14 cellular contexts compared by ENCODE assay signal in genomic region chr14:60350366-60350720, GRCh38.
A peak's percentile ranks its signal among the peaks of the same experiment; 100 is the strongest.
DNase-seq lines count a peak whose midpoint lies in the region; ATAC-seq, FAIRE-seq and TF ChIP-seq lines count a peak whose summit lies in the region.
"Had no signal": no experiment of that assay in that cellular context is flagged by ENCODE, and none has a peak within 500 bp of the region (broad histone marks: within the 10 kb centered on the region; RNA-seq: fewer than 3 reads in every experiment).

No MANE protein-coding gene starts in this region.

- peak overlapping the region; percentile 75 for H3K4me2 ChIP-seq in DOHH2 (ENCODE audit: low read length)
- H3K4me2 ChIP-seq in Loucy (ENCODE audit: low read depth, low read length, poor library complexity, severe bottlenecking) = no peak overlapping the region

- DNase-seq in choroid plexus epithelial cell (ENCODE audit: low read depth) = peak; percentile 2
- peak; percentile 35 for DNase-seq in myocyte (ENCODE audit: low read depth)
- DNase-seq in small intestine = no peak
- DNase-seq in NCI-H524 treated with DMSO at 0.1 percent for 48 hours (lab: John Stamatoyannopoulos, UW) = no peak
- DNase-seq in HPDE6-E6E7 (ENCODE audit: extremely low spot score) = no peak
- DNase-seq: MG63; stimulated activated CD4-positive, alpha-beta T cell treated with anti-CD3 and anti-CD28 coated beads, Interleukin-4, amount 100 ng/mL, for 1 hour; stimulated activated naive B cell treated with anti-CD40 and anti-IgM and Interleukin-4, amounts not matched to agents 10 μg/mL and 1 μg/mL and 100 μg/mL, for 72 hours had no signal

- no peak for ATAC-seq in HG03280 (IDR thresholded peaks at IDR 0.05; ENCODE audit: unreplicated experiment)

- peak overlapping the region; percentile 94 for H3K27ac ChIP-seq in DOHH2 (ENCODE audit: low read depth, low read length)
- no peak overlapping the region for H3K27ac ChIP-seq in small intestine (ENCODE audit: low read depth in 1 of 2, low read length in 1 of 2)
- H3K27ac ChIP-seq: pancreas, RWPE1 had no signal

- TF ChIP-seq CTCF in DOHH2 (IDR thresholded peaks at IDR 0.05; ENCODE audit: low read depth, low read length, poor library complexity, severe bottlenecking) (no peak), Loucy (conservative IDR thresholded peaks at IDR 0.05; ENCODE audit: low read length) (no peak), choroid plexus epithelial cell (conservative IDR thresholded peaks at IDR 0.05; ENCODE audit: low read depth, low read length) (no peak)

- 33 to 55% (median 41%) methylated on average over 5 of the region's 5 CpGs for WGBS in small intestine, 3 donors

- no peak for FAIRE-seq in small intestine (lab: Jason Lieb, UNC)
- FAIRE-seq: GM12878 had no signal

- no peaks in the 10 kb centered on the region for H3K9me3 ChIP-seq in DOHH2 (ENCODE audit: control insufficient read depth, insufficient read depth, low read length)
- H3K9me3 ChIP-seq in Loucy (ENCODE audit: insufficient read depth, low read depth, low read length) = no peaks in the 10 kb centered on the region
- no peaks in the 10 kb centered on the region for H3K9me3 ChIP-seq in small intestine (ENCODE audit: control insufficient read depth, low read depth)
- H3K9me3 ChIP-seq: MG63, pancreas had no signal

- peak overlapping the region; percentile 35; the same call in 1 of the 2 replicates for H2AFZ ChIP-seq in Loucy (ENCODE audit: low read length)

- H4K20me1 ChIP-seq in DOHH2 (ENCODE audit: control insufficient read depth, insufficient read depth, low read depth, low read length) = no peaks in the 10 kb centered on the region
- no peaks in the 10 kb centered on the region for H4K20me1 ChIP-seq in Loucy (ENCODE audit: insufficient read depth, low read length, poor library complexity, severe bottlenecking)

- no peaks in the 10 kb centered on the region for H3K36me3 ChIP-seq in DOHH2 (ENCODE audit: control insufficient read depth, low read length)
- no peaks in the 10 kb centered on the region for H3K36me3 ChIP-seq in Loucy (ENCODE audit: insufficient read depth, low read length)
- H3K36me3 ChIP-seq in small intestine (ENCODE audit: control insufficient read depth in 2 of 2, insufficient read depth in 2 of 2, low read length in 2 of 2) = no peaks in the 10 kb centered on the region
- H3K36me3 ChIP-seq: MG63, pancreas had no signal

- H3K4me3 ChIP-seq in DOHH2 (ENCODE audit: low read length) (no peak overlapping the region), Loucy (ENCODE audit: low read length, poor library complexity, severe bottlenecking) (no peak overlapping the region), choroid plexus epithelial cell (ENCODE audit: low read depth, low read length) (no peak overlapping the region), small intestine (ENCODE audit: low read depth in 1 of 2, low read length in 2 of 2) (no peak overlapping the region)
- H3K4me3 ChIP-seq: GM12878, MG63, pancreas had no signal

- H3K4me1 ChIP-seq in DOHH2 (ENCODE audit: control insufficient read depth, low read length) = peaks cover 54% of the 10 kb centered on the region
- H3K4me1 ChIP-seq in Loucy (ENCODE audit: insufficient read depth, low read length, poor library complexity, severe bottlenecking) = peaks cover 18% of the 10 kb centered on the region
- no peaks in the 10 kb centered on the region for H3K4me1 ChIP-seq in small intestine (ENCODE audit: control insufficient read depth in 2 of 2, insufficient read depth in 1 of 2, low read depth in 1 of 2, low read length in 1 of 2)

- H3K9ac ChIP-seq in Loucy (ENCODE audit: low read depth, low read length, poor library complexity, severe bottlenecking) = no peak overlapping the region

- H3K27me3 ChIP-seq in DOHH2 (ENCODE audit: control insufficient read depth, low read length) (no peaks in the 10 kb centered on the region), Loucy (ENCODE audit: insufficient read depth, low read length, poor library complexity, severe bottlenecking) (no peaks in the 10 kb centered on the region), small intestine (ENCODE audit: control insufficient read depth in 2 of 2, insufficient read depth in 2 of 2, low read length in 2 of 2) (no peaks in the 10 kb centered on the region)
- H3K27me3 ChIP-seq: MG63 had no signal

- no peaks in the 10 kb centered on the region for H3K9me2 ChIP-seq in DOHH2 (replicated peaks; ENCODE audit: control insufficient read depth, low read length)
- no peaks in the 10 kb centered on the region for H3K9me2 ChIP-seq in Loucy (replicated peaks; ENCODE audit: low read depth, low read length)

- no peaks in the 10 kb centered on the region for H3K79me2 ChIP-seq in DOHH2 (ENCODE audit: control insufficient read depth, low read length)
- H3K79me2 ChIP-seq in Loucy (ENCODE audit: insufficient read depth, low read length) = no peaks in the 10 kb centered on the region

- H3F3A ChIP-seq in DOHH2 (ENCODE audit: control insufficient read depth, insufficient read depth) (peaks cover 21% of the 10 kb centered on the region), Loucy (ENCODE audit: low read depth) (no peaks in the 10 kb centered on the region)

Comparison
In these comparisons a context has a peak if more than half of its experiments do, and no peak if none do; other contexts are left out.
1. DNase-seq: peak in choroid plexus epithelial cell (single experiment) and myocyte (single experiment); none in small intestine (single experiment), NCI-H524 treated with DMSO at 0.1 percent for 48 hours (single experiment) and HPDE6-E6E7 (single experiment).